ENCODE assay signal across 15 cellular contexts in the genomic region with DNA sequence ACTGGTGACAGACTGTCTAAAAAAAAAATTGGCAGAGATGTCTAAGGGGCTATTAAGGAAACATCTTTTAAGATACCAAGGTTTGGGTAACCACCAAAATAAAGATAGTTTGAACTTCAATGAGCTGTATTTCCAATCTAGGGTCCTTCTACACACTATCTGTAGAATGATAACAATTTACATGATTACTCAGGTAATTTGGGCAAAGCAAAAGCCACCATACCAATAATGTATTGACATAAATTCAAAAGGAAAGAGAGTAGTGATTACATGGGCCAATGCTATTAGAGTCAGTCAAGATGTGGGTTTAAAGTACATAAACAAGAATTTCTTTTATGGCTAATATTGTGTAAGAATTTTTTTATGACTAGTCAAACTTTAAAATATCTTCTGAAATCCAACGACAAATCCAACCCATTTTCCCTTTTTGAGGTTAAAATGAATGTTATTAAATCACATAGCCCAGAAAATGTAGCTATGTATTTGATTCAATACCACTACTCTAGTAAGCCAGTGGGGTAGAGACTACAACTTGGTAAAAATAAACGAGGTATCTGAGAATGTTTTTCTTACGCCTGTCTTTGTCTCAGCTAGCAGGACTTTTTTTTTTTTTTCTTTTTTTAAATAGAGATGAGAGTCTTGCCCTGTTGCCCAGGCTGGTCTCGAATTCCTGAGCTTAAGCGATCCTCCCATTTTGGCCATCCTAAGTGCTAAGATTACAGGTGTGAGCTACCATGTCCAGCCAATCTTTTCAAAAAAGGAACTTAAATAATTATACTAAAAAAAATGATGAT.
"Had no signal": no experiment of that assay in that cellular context is flagged by ENCODE, and none has a peak within 500 bp of the region (broad histone marks: within the 10 kb centered on the region; RNA-seq: fewer than 3 reads in every experiment).

No MANE protein-coding gene starts in this region.

- H3K9me3 Mint-ChIP-seq: activated B cell treated with CpG ODN at 0.5 μM for 24 hours; activated CD4-positive, alpha-beta T cell treated with anti-CD3 and anti-CD28 coated beads, Interleukin-2, amount 10 ng/mL, durations not matched to agents 24 days and 14 days; activated naive CD4-positive, alpha-beta T cell treated with anti-CD3 and anti-CD28 coated beads, Interleukin-2, amount 10 ng/mL, durations not matched to agents 7 days and 5 days; activated T-helper 2 cell treated with anti-CD3 and anti-CD28 coated beads, Interferon-gamma antibody, Interleukin-2, Interleukin-4, amounts not matched to agents 10 μg/mL and 5 μg/mL and 100 μg/mL, durations not matched to agents 14 hours and 24 hours and 36 hours; brain; central memory CD8-positive, alpha-beta T cell; stimulated activated memory B cell treated with anti-CD40 and anti-IgM and Interleukin-4, amounts not matched to agents 10 μg/mL and 1 μg/mL and 100 μg/mL, for 72 hours; T-helper 1 cell treated with Interleukin-12 subunit alpha and Interleukin-12 subunit beta and Interleukin-4 antibody, amounts not matched to agents 30 μg/mL and 1 μg/mL, for 36 hours had no signal

- H3K27ac ChIP-seq: tibial nerve had no signal

- H3K9me3 ChIP-seq: tibial nerve had no signal

- H3K4me3 Mint-ChIP-seq: activated B cell treated with CpG ODN at 0.5 μM for 24 hours; activated CD4-positive, alpha-beta T cell treated with anti-CD3 and anti-CD28 coated beads, Interleukin-2, amount 10 ng/mL, durations not matched to agents 24 days and 14 days; activated naive CD4-positive, alpha-beta T cell treated with anti-CD3 and anti-CD28 coated beads, Interleukin-2, amount 10 ng/mL, durations not matched to agents 7 days and 5 days; brain; central memory CD8-positive, alpha-beta T cell; stimulated activated memory B cell treated with anti-CD40 and anti-IgM and Interleukin-4, amounts not matched to agents 10 μg/mL and 1 μg/mL and 100 μg/mL, for 72 hours; T-helper 1 cell treated with Interleukin-12 subunit alpha and Interleukin-12 subunit beta and Interleukin-4 antibody, amounts not matched to agents 30 μg/mL and 1 μg/mL, for 36 hours had no signal

- H3K27me3 Mint-ChIP-seq: activated B cell treated with CpG ODN at 0.5 μM for 24 hours; activated CD4-positive, alpha-beta T cell treated with anti-CD3 and anti-CD28 coated beads, Interleukin-2, amount 10 ng/mL, durations not matched to agents 24 days and 14 days; activated naive CD4-positive, alpha-beta T cell treated with anti-CD3 and anti-CD28 coated beads, Interleukin-2, amount 10 ng/mL, durations not matched to agents 7 days and 5 days; brain; central memory CD8-positive, alpha-beta T cell; stimulated activated memory B cell treated with anti-CD40 and anti-IgM and Interleukin-4, amounts not matched to agents 10 μg/mL and 1 μg/mL and 100 μg/mL, for 72 hours had no signal

- H3K4me3 ChIP-seq: tibial nerve had no signal

- DNase-seq: activated B cell treated with CpG ODN at 0.5 μM for 24 hours; activated CD4-positive, alpha-beta T cell treated with anti-CD3 and anti-CD28 coated beads, Interleukin-2, amount 10 ng/mL, durations not matched to agents 24 days and 14 days; activated CD8-positive, alpha-beta memory T cell treated with anti-CD3 and anti-CD28 coated beads for 24 hours; activated naive CD4-positive, alpha-beta T cell treated with anti-CD3 and anti-CD28 coated beads, Interleukin-2, amount 10 ng/mL, durations not matched to agents 7 days and 5 days; amygdala; effector memory CD4-positive, alpha-beta T cell; hippocampal formation; kidney glomerular epithelial cell; small intestine had no signal

- H3K27ac Mint-ChIP-seq: activated B cell treated with CpG ODN at 0.5 μM for 24 hours; activated naive CD4-positive, alpha-beta T cell treated with anti-CD3 and anti-CD28 coated beads, Interleukin-2, amount 10 ng/mL, durations not matched to agents 7 days and 5 days; activated T-helper 2 cell treated with anti-CD3 and anti-CD28 coated beads, Interferon-gamma antibody, Interleukin-2, Interleukin-4, amounts not matched to agents 10 μg/mL and 5 μg/mL and 100 μg/mL, durations not matched to agents 14 hours and 24 hours and 36 hours; stimulated activated memory B cell treated with anti-CD40 and anti-IgM and Interleukin-4, amounts not matched to agents 10 μg/mL and 1 μg/mL and 100 μg/mL, for 72 hours; T-helper 1 cell treated with Interleukin-12 subunit alpha and Interleukin-12 subunit beta and Interleukin-4 antibody, amounts not matched to agents 30 μg/mL and 1 μg/mL, for 36 hours had no signal

- H3K4me1 Mint-ChIP-seq: activated B cell treated with CpG ODN at 0.5 μM for 24 hours, brain had no signal

- ATAC-seq: stimulated activated memory B cell treated with anti-CD40 and anti-IgM and Interleukin-4, amounts not matched to agents 10 μg/mL and 1 μg/mL and 100 μg/mL, for 72 hours had no signal

- H3K27me3 ChIP-seq: tibial nerve had no signal
